ENCODE assay signal across 8 cellular contexts in genomic region chr12:46585854-46586621, GRCh38.
DNase-seq lines count a peak whose midpoint lies in the region; ATAC-seq lines count a peak whose summit lies in the region.

No MANE protein-coding gene starts in this region.

- no peak for ATAC-seq in GM19397 (IDR thresholded peaks at IDR 0.05; ENCODE audit: unreplicated experiment)

- DNase-seq in stimulated activated CD4-positive, alpha-beta T cell treated with anti-CD3 and anti-CD28 coated beads, Interleukin-15, amount 100 ng/mL, for 48 hours (ENCODE audit: low read depth in 2 of 2), result peak; percentile 4 to 15
- DNase-seq in stimulated activated CD4-positive, alpha-beta T cell treated with anti-CD3 and anti-CD28 coated beads, Interleukin-12 subunit alpha, Interleukin-12 subunit beta, amount 100 ng/mL, for 4 hours, result no peak
- DNase-seq in T-helper 9 cell (peak; percentile 4), fibroblast of gingiva (ENCODE audit: low read depth) (peak; percentile 35), germinal center (ENCODE audit: low spot score) (no peak), AG08395 (ENCODE audit: low spot score) (no peak)
- peak; percentile 6 to 25 for DNase-seq in stimulated activated CD4-positive, alpha-beta T cell treated with anti-CD3 and anti-CD28 coated beads, Interleukin-2, amount 100 ng/mL, for 24 hours

Comparison
In these comparisons a context has a peak if more than half of its experiments do, and no peak if none do; other contexts are left out.
1. DNase-seq: peak in stimulated activated CD4-positive, alpha-beta T cell treated with anti-CD3 and anti-CD28 coated beads, Interleukin-15, amount 100 ng/mL, for 48 hours (2 of 2), T-helper 9 cell (single experiment), fibroblast of gingiva (single experiment) and stimulated activated CD4-positive, alpha-beta T cell treated with anti-CD3 and anti-CD28 coated beads, Interleukin-2, amount 100 ng/mL, for 24 hours (2 of 2); none in stimulated activated CD4-positive, alpha-beta T cell treated with anti-CD3 and anti-CD28 coated beads, Interleukin-12 subunit alpha, Interleukin-12 subunit beta, amount 100 ng/mL, for 4 hours (single experiment), germinal center (single experiment) and AG08395 (single experiment).